8 cellular contexts compared by ENCODE assay signal in the genomic region with DNA sequence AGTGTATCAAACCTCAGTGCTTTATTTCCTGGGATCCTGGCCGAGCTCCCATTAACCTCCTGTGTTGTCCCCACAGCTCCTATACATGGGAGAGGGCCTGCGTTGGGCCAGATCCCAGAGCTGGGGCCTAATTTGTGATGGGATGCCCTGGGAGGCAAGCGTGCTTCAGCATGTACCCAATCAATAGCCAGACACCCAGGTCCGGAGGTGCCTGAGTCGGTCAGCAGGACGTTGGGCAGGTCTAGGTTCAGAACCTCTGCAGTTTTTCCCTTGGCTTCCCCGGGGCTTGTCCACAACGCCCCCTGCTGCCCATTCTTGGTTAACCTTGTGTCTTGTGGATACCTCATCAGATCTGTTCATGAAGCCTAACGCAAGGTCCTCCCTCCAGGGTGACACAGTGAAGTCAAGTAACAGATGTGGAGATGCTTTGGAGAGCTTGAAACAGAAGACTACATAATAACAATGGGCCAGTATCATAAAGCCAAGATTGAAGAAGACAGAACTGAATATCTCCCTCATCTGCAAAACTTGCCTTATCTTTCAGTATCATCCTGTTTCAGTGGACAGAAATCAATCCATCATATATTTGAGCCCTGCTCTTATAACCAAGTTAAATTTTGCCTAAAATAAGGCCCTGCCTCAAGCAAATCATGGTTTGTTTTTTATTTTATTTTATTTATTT. TPM values are rescaled to one million over a fixed set of nuclear protein-coding genes. Genes with fewer than 3 reads are reported as not detected.
A peak's percentile ranks its signal among the peaks of the same experiment; 100 is the strongest.
DNase-seq lines count a peak whose midpoint lies in the region; ATAC-seq and TF ChIP-seq lines count a peak whose summit lies in the region.
"Not testable (repeated sequence)": the region's sequence is repeated elsewhere in the genome, so short reads cannot be mapped to it uniquely, and the experiment has no call there.

No MANE protein-coding gene starts in this region.

- not testable (repeated sequence) for H3K79me2 ChIP-seq in OCI-LY7 (ENCODE audit: insufficient read depth, low read depth, low read length)

- not testable (repeated sequence) for H3K9me2 ChIP-seq in OCI-LY7 (ENCODE audit: insufficient read depth, low read length)

- H3K4me3 ChIP-seq in OCI-LY7 (ENCODE audit: low read depth, low read length, poor library complexity, severe bottlenecking) = not testable (repeated sequence)

- POLR2A ChIA-PET in OCI-LY7 (lab: Charles Lee) = interaction anchor here (0.7 kb wide), 1 partner anchor 487 kb away, joined by 3 read pairs; no protein-coding TSS in a partner anchor

- not testable (repeated sequence) for H3K27ac Mint-ChIP-seq in activated CD8-positive, alpha-beta memory T cell treated with anti-CD3 and anti-CD28 coated beads, Interleukin-2, amount 10 ng/mL, durations not matched to agents 7 days and 5 days; effector memory CD8-positive, alpha-beta T cell

- intact Hi-C loops in OCI-LY7 (cut with micrococcal nuclease; ENCODE audit: unreplicated experiment) = loop anchor here (1.0 kb wide), 1 partner anchor 155 kb away; no protein-coding TSS in a partner anchor

- H3K9me3 Mint-ChIP-seq in activated CD8-positive, alpha-beta memory T cell treated with anti-CD3 and anti-CD28 coated beads, Interleukin-2, amount 10 ng/mL, durations not matched to agents 7 days and 5 days (ENCODE audit: low read depth); effector memory CD8-positive, alpha-beta T cell: not testable (repeated sequence)

- peak; percentile 98 for ATAC-seq in activated CD8-positive, alpha-beta memory T cell treated with anti-CD3 and anti-CD28 coated beads, Interleukin-2, amount 10 ng/mL, durations not matched to agents 7 days and 5 days
- ATAC-seq in effector memory CD8-positive, alpha-beta T cell (replicated peaks) = peak; percentile 98

- not testable (repeated sequence) for H3K36me3 Mint-ChIP-seq in activated CD8-positive, alpha-beta memory T cell treated with anti-CD3 and anti-CD28 coated beads, Interleukin-2, amount 10 ng/mL, durations not matched to agents 7 days and 5 days; effector memory CD8-positive, alpha-beta T cell (ENCODE audit: insufficient read depth)

- peak; percentile 53 for DNase-seq in COLO829 (ENCODE audit: low spot score)
- DNase-seq in GM20000 (ENCODE audit: low spot score) = peak; percentile 69
- DNase-seq in KG1 (lab: John Stamatoyannopoulos, UW) = peak; percentile 76
- DNase-seq in OCI-LY7 (ENCODE audit: low spot score) = peak; percentile 74
- DNase-seq in activated CD8-positive, alpha-beta memory T cell treated with anti-CD3 and anti-CD28 coated beads, Interleukin-2, amount 10 ng/mL, durations not matched to agents 7 days and 5 days = peak; percentile 93
- DNase-seq in effector memory CD8-positive, alpha-beta T cell = peak; percentile 86 to 90 (median 89)
- peak; percentile 85 to 89 for DNase-seq in lung microvascular endothelial cell (ENCODE audit: low read depth in 2 of 2)
- DNase-seq in stimulated activated CD8-positive, alpha-beta memory T cell treated with anti-CD3 and anti-CD28 coated beads, Interleukin-15, amount 100 ng/mL, for 1 hour (ENCODE audit: low read depth) = peak; percentile 90

- H3K4me2 ChIP-seq in OCI-LY7 (ENCODE audit: low read length) = not testable (repeated sequence)

- not testable (repeated sequence) for H3K4me3 Mint-ChIP-seq in activated CD8-positive, alpha-beta memory T cell treated with anti-CD3 and anti-CD28 coated beads, Interleukin-2, amount 10 ng/mL, durations not matched to agents 7 days and 5 days
- peak overlapping the region in 1 of 2 donors; percentile 19 for H3K4me3 Mint-ChIP-seq in effector memory CD8-positive, alpha-beta T cell

- not testable (repeated sequence) for H3K27ac ChIP-seq in OCI-LY7 (ENCODE audit: low read depth, low read length, poor library complexity, severe bottlenecking)

- not testable (repeated sequence) for BruUV-seq in OCI-LY7 (replicated peaks; lab: Mats Ljungman, UMichigan)

- H3K4me1 Mint-ChIP-seq in activated CD8-positive, alpha-beta memory T cell treated with anti-CD3 and anti-CD28 coated beads, Interleukin-2, amount 10 ng/mL, durations not matched to agents 7 days and 5 days = peaks cover 18% of the 10 kb centered on the region
- H3K4me1 Mint-ChIP-seq in effector memory CD8-positive, alpha-beta T cell (ENCODE audit: low read depth in 2 of 2) = not testable (repeated sequence)

- H3K27me3 Mint-ChIP-seq in activated CD8-positive, alpha-beta memory T cell treated with anti-CD3 and anti-CD28 coated beads, Interleukin-2, amount 10 ng/mL, durations not matched to agents 7 days and 5 days; effector memory CD8-positive, alpha-beta T cell: not testable (repeated sequence)

- CTCF ChIA-PET in OCI-LY7 (lab: Charles Lee; ENCODE audit: unreplicated experiment) = not testable (repeated sequence)
- CTCF ChIA-PET in activated CD8-positive, alpha-beta memory T cell treated with anti-CD3 and anti-CD28 coated beads, Interleukin-2, amount 10 ng/mL, durations not matched to agents 7 days and 5 days (lab: Charles Lee) = interaction anchor here (0.7 to 2.8 kb wide), 23 partner anchors 9 to 335 kb away, joined by 3 to 11 read pairs (median 4); partner anchors contain the start of gene ANXA4

- H3K4me1 ChIP-seq in OCI-LY7 (ENCODE audit: insufficient read depth, low read length, poor library complexity, severe bottlenecking) = not testable (repeated sequence)

- H3K9me3 ChIP-seq in OCI-LY7 (ENCODE audit: low read length) = not testable (repeated sequence)

- H4K20me1 ChIP-seq in OCI-LY7 (ENCODE audit: insufficient read depth, low read length) = not testable (repeated sequence)

- TF ChIP-seq CTCF in GM20000 (IDR thresholded peaks at IDR 0.05; ENCODE audit: extremely low read depth, missing control alignments) (peak; percentile 75), OCI-LY7 (conservative IDR thresholded peaks at IDR 0.05; ENCODE audit: low read length) (peak; percentile 83)

- H3K36me3 ChIP-seq in OCI-LY7 (ENCODE audit: insufficient read depth, low read length) = not testable (repeated sequence)

- not testable (repeated sequence) for H2AFZ ChIP-seq in OCI-LY7 (ENCODE audit: low read length)

RNA-seq across cellular contexts. Expression of gene ANXA4, which starts 27.3 kb away (rescaled TPM):
- 0.38 and 0.72 TPM in 2 replicates for total RNA-seq in OCI-LY7 (2014; rRNA removed; shearing (Covaris generic))
- total RNA-seq in OCI-LY7 (2022) (3.5 and 3.6 TPM in 2 replicates), lung microvascular endothelial cell (41.8 and 52.2 TPM in 2 replicates)
- 10 to 100 TPM; 56.1 to 66.6 TPM for total RNA-seq in activated CD8-positive, alpha-beta memory T cell treated with anti-CD3 and anti-CD28 coated beads, Interleukin-2, amount 10 ng/mL, durations not matched to agents 7 days and 5 days
